Comparison of ENCODE assay signal across 25 cellular contexts in genomic region chr1:213892471-213892870, GRCh38.
"Had no signal": no experiment of that assay in that cellular context is flagged by ENCODE, and none has a peak within 500 bp of the region (broad histone marks: within the 10 kb centered on the region; RNA-seq: fewer than 3 reads in every experiment).

No MANE protein-coding gene starts in this region.

- H3K36me3 ChIP-seq: esophagus squamous epithelium, left lung, lower lobe of right lung, pancreas, right lobe of liver, suprapubic skin, transverse colon, vagina had no signal

- H3K27ac ChIP-seq: esophagus squamous epithelium, left lung, lower lobe of right lung, pancreas, right lobe of liver, suprapubic skin, transverse colon, vagina had no signal

- H3K4me3 Mint-ChIP-seq: effector memory CD8-positive, alpha-beta T cell; naive thymus-derived CD8-positive, alpha-beta T cell; nephron progenitor cell; stimulated activated naive CD8-positive, alpha-beta T cell treated with anti-CD3 and anti-CD28 coated beads, Interleukin-15, amount 100 ng/mL, for 72 hours had no signal

- H3K4me1 ChIP-seq: esophagus squamous epithelium, left lung, lower lobe of right lung, pancreas, right lobe of liver, suprapubic skin, transverse colon, vagina had no signal

- H3K36me3 Mint-ChIP-seq: naive thymus-derived CD8-positive, alpha-beta T cell had no signal

- H3K9me3 Mint-ChIP-seq: effector memory CD8-positive, alpha-beta T cell; nephron progenitor cell had no signal

- H3K27ac Mint-ChIP-seq: effector memory CD8-positive, alpha-beta T cell; naive thymus-derived CD8-positive, alpha-beta T cell; nephron progenitor cell; stimulated activated naive CD8-positive, alpha-beta T cell treated with anti-CD3 and anti-CD28 coated beads, Interleukin-15, amount 100 ng/mL, for 72 hours had no signal

- ATAC-seq: effector memory CD8-positive, alpha-beta T cell; left lung; lower lobe of right lung; naive thymus-derived CD8-positive, alpha-beta T cell; pancreas; right lobe of liver; stimulated activated naive CD8-positive, alpha-beta T cell treated with anti-CD3 and anti-CD28 coated beads, Interleukin-15, amount 100 ng/mL, for 72 hours had no signal

- H3K9me3 ChIP-seq: esophagus squamous epithelium, left lung, lower lobe of right lung, pancreas, right lobe of liver, suprapubic skin, transverse colon, vagina had no signal

- H3K4me3 ChIP-seq: esophagus squamous epithelium, left lung, lower lobe of right lung, pancreas, right lobe of liver, suprapubic skin, transverse colon, vagina had no signal

- H3K27me3 Mint-ChIP-seq: effector memory CD8-positive, alpha-beta T cell had no signal

- DNase-seq: cortex of kidney; effector memory CD8-positive, alpha-beta T cell; erythroblast; esophagus squamous epithelium; foreskin melanocyte; glutamatergic neuron; kidney; left lung; lower lobe of right lung; naive thymus-derived CD8-positive, alpha-beta T cell; nephron progenitor cell; occipital lobe; pancreas; retina; right lobe of liver; small intestine; stimulated activated CD4-positive, alpha-beta T cell treated with anti-CD3 and anti-CD28 coated beads, Interleukin-12 subunit alpha, Interleukin-12 subunit beta, amount 100 ng/mL, for 4 hours; stimulated activated CD4-positive, alpha-beta T cell treated with anti-CD3 and anti-CD28 coated beads, Interleukin-1b, Interleukin-23, amount 100 ng/mL, for 48 hours; stimulated activated CD4-positive, alpha-beta T cell treated with anti-CD3 and anti-CD28 coated beads, Interleukin-4, amount 100 ng/mL, for 1 hour; stimulated activated CD8-positive, alpha-beta memory T cell treated with anti-CD3 and anti-CD28 coated beads, Interleukin-4, amount 100 ng/mL, for 48 hours; stimulated activated naive CD4-positive, alpha-beta T cell; stimulated activated naive CD8-positive, alpha-beta T cell treated with anti-CD3 and anti-CD28 coated beads, Interleukin-15, amount 100 ng/mL, for 72 hours; transverse colon had no signal

- H3K4me1 Mint-ChIP-seq: naive thymus-derived CD8-positive, alpha-beta T cell; stimulated activated naive CD8-positive, alpha-beta T cell treated with anti-CD3 and anti-CD28 coated beads, Interleukin-15, amount 100 ng/mL, for 72 hours had no signal

- H3K27me3 ChIP-seq: esophagus squamous epithelium, left lung, right lobe of liver, suprapubic skin, transverse colon, vagina had no signal
